Comparison of ENCODE assay signal across 2 cellular contexts in the genomic region with DNA sequence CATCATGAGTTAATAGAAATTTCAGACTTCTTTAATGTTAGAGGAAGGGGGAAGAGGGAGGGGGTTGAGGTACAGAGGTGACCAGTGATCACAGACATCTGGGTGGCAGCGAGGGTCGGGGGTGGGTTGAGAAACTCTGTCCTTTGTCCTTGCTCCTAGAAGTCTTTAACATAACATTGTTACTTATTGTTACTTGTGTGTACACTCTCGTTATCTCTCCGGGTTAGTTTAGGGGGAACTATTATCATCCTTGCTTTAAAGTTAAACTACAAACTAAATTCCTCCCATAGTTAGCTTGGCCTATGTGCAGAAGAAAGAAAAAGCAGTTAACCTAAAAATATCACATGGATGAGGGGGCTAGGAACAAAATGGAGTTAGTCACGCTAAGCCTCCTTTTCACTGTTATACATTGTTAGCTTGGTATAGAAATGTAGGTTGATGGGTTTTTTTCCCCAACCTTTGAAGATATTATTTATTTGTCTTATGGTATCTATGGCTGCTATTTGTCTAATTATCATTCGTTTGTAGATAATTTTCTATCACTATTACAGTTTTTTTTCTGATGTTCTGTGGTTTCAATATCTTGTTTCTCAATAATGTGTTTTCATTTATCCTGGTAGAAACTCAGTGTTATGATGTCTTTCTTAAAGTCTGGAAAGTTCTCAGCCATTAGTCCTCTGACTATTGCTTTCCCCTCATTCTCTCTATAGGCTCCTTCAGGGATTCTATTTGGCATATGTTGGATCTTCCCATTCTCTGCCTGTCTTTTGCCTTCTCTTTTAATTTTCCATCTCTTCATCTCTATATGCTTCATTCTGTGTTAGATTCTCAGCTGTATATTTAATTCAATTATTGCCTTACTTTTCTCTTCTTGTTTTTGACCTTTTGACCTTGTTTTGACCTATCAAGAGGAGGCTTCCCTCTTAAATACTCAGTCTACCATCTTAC.
TF ChIP-seq lines count a peak whose summit lies in the region.

No MANE protein-coding gene starts in this region.

TF ChIP-seq in HEK293, 187 proteins besides CTCF, POLR2A, EP300 and RAD21:
- TF ChIP-seq IKZF3 (tag by site-specific recombination; IDR thresholded peaks at IDR 0.05) (no peak), ZBTB1 (tag by site-specific recombination; IDR thresholded peaks at IDR 0.05) (no peak), ZNF2 (tag by site-specific recombination; IDR thresholded peaks at IDR 0.05) (no peak), ZNF341 (tag by site-specific recombination; IDR thresholded peaks at IDR 0.05; ENCODE audit: low read depth) (no peak), ZNF133 (tag by site-specific recombination; IDR thresholded peaks at IDR 0.05) (peak; percentile 97), ZBTB26 (tag by site-specific recombination; optimal IDR thresholded peaks at IDR 0.05) (no peak), ZFP41 (tag by site-specific recombination; IDR thresholded peaks at IDR 0.05; ENCODE audit: borderline replicate concordance) (no peak), ZNF223 (tag by site-specific recombination; IDR thresholded peaks at IDR 0.05) (no peak), SETDB1 (IDR thresholded peaks at IDR 0.05; ENCODE audit: insufficient read length, low read length) (peak; percentile 57), ZSCAN30 (tag by site-specific recombination; IDR thresholded peaks at IDR 0.05) (no peak), GLI4 (tag by site-specific recombination; IDR thresholded peaks at IDR 0.05) (no peak)

TF ChIP-seq in K562, 482 proteins besides CTCF, POLR2A, EP300 and RAD21:
- TF ChIP-seq MEF2D (tag; conservative IDR thresholded peaks at IDR 0.05; ENCODE audit: low read depth) (0 out of 2 replicates have a peak, but pooled peaks have one; percentile 43), ESRRA (IDR thresholded peaks at IDR 0.05; ENCODE audit: borderline replicate concordance, low read depth) (0 out of 2 replicates have a peak, but pooled peaks have one; percentile 23), ZNF668 (CRISPR knock-in tag; IDR thresholded peaks at IDR 0.05) (peak; percentile 84), NFE2 (IDR thresholded peaks at IDR 0.05; ENCODE audit: low read depth) (no peak), CREB3 (tag; conservative IDR thresholded peaks at IDR 0.05; ENCODE audit: low read depth) (0 out of 2 replicates have a peak, but pooled peaks have one; percentile 53), ZNF140 (CRISPR knock-in tag; IDR thresholded peaks at IDR 0.05) (peak; percentile 31; the same call in 1 of the 2 replicates), PHF8 (IDR thresholded peaks at IDR 0.05; ENCODE audit: borderline replicate concordance, low read length) (no peak), NR2C1 (IDR thresholded peaks at IDR 0.05) (no peak), NR2C1 (tag; IDR thresholded peaks at IDR 0.05) (peak; percentile 65), CHD1 (IDR thresholded peaks at IDR 0.05; ENCODE audit: low read length) (no peak), ZNF551 (CRISPR knock-in tag; IDR thresholded peaks at IDR 0.05) (no peak), ILK (tag; IDR thresholded peaks at IDR 0.05; ENCODE audit: borderline replicate concordance, low read depth) (peak; percentile 34; the same call in 1 of the 2 replicates), ZNF311 (CRISPR knock-in tag; IDR thresholded peaks at IDR 0.05) (peak; percentile 50; the same call in 1 of the 2 replicates), PYGO2 (tag; IDR thresholded peaks at IDR 0.05) (peak; percentile 63; the same call in 1 of the 2 replicates), ZNF644 (tag; IDR thresholded peaks at IDR 0.05; ENCODE audit: low read depth) (peak; percentile 59; the same call in 1 of the 2 replicates), IRF9 (tag; IDR thresholded peaks at IDR 0.05) (peak; percentile 72), CXXC5 (CRISPR knock-in tag; IDR thresholded peaks at IDR 0.05) (peak; percentile 43; the same call in 1 of the 2 replicates), GTF2A2 (tag; IDR thresholded peaks at IDR 0.05) (peak; percentile 83; the same call in 1 of the 2 replicates), ETS1 (conservative IDR thresholded peaks at IDR 0.05; ENCODE audit: control insufficient read depth, low read depth, low read length) (no peak), HINFP (tag; conservative IDR thresholded peaks at IDR 0.05; ENCODE audit: low read depth) (peak; percentile 77), ATF7 (IDR thresholded peaks at IDR 0.05) (no peak), DDX20 (tag; IDR thresholded peaks at IDR 0.05; ENCODE audit: low read depth) (0 out of 2 replicates have a peak, but pooled peaks have one; percentile 30), SMAD4 (CRISPR knock-in tag; conservative IDR thresholded peaks at IDR 0.05) (peak; percentile 64), DMBX1 (CRISPR knock-in tag; IDR thresholded peaks at IDR 0.05; ENCODE audit: borderline replicate concordance) (peak; percentile 97), KLF6 (CRISPR knock-in tag; IDR thresholded peaks at IDR 0.05; ENCODE audit: borderline replicate concordance) (peak; percentile 44; the same call in 1 of the 2 replicates), PTTG1 (tag; IDR thresholded peaks at IDR 0.05; ENCODE audit: low read depth) (peak; percentile 79), SREBF1 (IDR thresholded peaks at IDR 0.05; ENCODE audit: borderline replicate concordance, low read depth, low read length) (no peak)
- TF ChIP-seq, protein P1, sequence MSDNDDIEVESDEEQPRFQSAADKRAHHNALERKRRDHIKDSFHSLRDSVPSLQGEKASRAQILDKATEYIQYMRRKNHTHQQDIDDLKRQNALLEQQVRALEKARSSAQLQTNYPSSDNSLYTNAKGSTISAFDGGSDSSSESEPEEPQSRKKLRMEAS (CRISPR knock-in tag; IDR thresholded peaks at IDR 0.05) = no peak
- TF ChIP-seq, protein P2, sequence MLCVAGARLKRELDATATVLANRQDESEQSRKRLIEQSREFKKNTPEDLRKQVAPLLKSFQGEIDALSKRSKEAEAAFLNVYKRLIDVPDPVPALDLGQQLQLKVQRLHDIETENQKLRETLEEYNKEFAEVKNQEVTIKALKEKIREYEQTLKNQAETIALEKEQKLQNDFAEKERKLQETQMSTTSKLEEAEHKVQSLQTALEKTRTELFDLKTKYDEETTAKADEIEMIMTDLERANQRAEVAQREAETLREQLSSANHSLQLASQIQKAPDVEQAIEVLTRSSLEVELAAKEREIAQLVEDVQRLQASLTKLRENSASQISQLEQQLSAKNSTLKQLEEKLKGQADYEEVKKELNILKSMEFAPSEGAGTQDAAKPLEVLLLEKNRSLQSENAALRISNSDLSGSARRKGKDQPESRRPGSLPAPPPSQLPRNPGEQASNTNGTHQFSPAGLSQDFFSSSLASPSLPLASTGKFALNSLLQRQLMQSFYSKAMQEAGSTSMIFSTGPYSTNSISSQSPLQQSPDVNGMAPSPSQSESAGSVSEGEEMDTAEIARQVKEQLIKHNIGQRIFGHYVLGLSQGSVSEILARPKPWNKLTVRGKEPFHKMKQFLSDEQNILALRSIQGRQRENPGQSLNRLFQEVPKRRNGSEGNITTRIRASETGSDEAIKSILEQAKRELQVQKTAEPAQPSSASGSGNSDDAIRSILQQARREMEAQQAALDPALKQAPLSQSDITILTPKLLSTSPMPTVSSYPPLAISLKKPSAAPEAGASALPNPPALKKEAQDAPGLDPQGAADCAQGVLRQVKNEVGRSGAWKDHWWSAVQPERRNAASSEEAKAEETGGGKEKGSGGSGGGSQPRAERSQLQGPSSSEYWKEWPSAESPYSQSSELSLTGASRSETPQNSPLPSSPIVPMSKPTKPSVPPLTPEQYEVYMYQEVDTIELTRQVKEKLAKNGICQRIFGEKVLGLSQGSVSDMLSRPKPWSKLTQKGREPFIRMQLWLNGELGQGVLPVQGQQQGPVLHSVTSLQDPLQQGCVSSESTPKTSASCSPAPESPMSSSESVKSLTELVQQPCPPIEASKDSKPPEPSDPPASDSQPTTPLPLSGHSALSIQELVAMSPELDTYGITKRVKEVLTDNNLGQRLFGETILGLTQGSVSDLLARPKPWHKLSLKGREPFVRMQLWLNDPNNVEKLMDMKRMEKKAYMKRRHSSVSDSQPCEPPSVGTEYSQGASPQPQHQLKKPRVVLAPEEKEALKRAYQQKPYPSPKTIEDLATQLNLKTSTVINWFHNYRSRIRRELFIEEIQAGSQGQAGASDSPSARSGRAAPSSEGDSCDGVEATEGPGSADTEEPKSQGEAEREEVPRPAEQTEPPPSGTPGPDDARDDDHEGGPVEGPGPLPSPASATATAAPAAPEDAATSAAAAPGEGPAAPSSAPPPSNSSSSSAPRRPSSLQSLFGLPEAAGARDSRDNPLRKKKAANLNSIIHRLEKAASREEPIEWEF (CRISPR knock-in tag; IDR thresholded peaks at IDR 0.05) = no peak
TF ChIP-seq in K562: peak in this region for 19.
